Comparison of ENCODE assay signal across 35 cellular contexts in genomic region chr2:66281980-66282379, GRCh38.
"Had no signal": no experiment of that assay in that cellular context is flagged by ENCODE, and none has a peak within 500 bp of the region (broad histone marks: within the 10 kb centered on the region; RNA-seq: fewer than 3 reads in every experiment).

No MANE protein-coding gene starts in this region.

- H3K27ac ChIP-seq: adrenal gland, body of pancreas, brain microvascular endothelial cell, breast epithelium, VCaP had no signal

- H3K9me3 Mint-ChIP-seq: activated B cell treated with CpG ODN at 0.5 μM for 24 hours; activated CD4-positive, alpha-beta memory T cell treated with anti-CD3 and anti-CD28 coated beads for 36 hours; activated CD4-positive, alpha-beta T cell treated with anti-CD3 and anti-CD28 coated beads, Interleukin-2, amount 10 ng/mL, durations not matched to agents 24 days and 14 days; activated naive CD4-positive, alpha-beta T cell treated with anti-CD3 and anti-CD28 coated beads for 36 hours; activated naive CD8-positive, alpha-beta T cell treated with anti-CD3 and anti-CD28 coated beads for 36 hours; activated T-cell treated with anti-CD3 and anti-CD28 coated beads, Interleukin-2, amount 50 U/mL, for 72 hours; activated T-helper 1 cell treated with anti-CD3 and anti-CD28 coated beads, Interleukin-12 subunit alpha, Interleukin-12 subunit beta, Interleukin-2, Interleukin-4 antibody, amounts not matched to agents 30 ng/mL and 10 ng/mL and 1 ng/mL, durations not matched to agents 14 hours and 24 hours and 36 hours; T-helper 1 cell treated with Interleukin-12 subunit alpha and Interleukin-12 subunit beta and Interleukin-4 antibody, amounts not matched to agents 30 μg/mL and 1 μg/mL, for 36 hours; T-helper 2 cell treated with Interferon-gamma antibody and Interleukin-4, amounts not matched to agents 5 μg/mL and 100 μg/mL, for 36 hours had no signal

- H3K4me1 ChIP-seq: adrenal gland, body of pancreas, breast epithelium had no signal

- H3K27ac Mint-ChIP-seq: activated B cell treated with CpG ODN at 0.5 μM for 24 hours; activated CD4-positive, alpha-beta memory T cell treated with anti-CD3 and anti-CD28 coated beads for 36 hours; activated CD4-positive, alpha-beta T cell treated with anti-CD3 and anti-CD28 coated beads, Interleukin-2, amount 10 ng/mL, durations not matched to agents 24 days and 14 days; activated CD8-positive, alpha-beta T cell treated with anti-CD3 and anti-CD28 coated beads, Interleukin-2, amount 10 ng/mL, durations not matched to agents 7 days and 5 days; activated naive CD4-positive, alpha-beta T cell treated with anti-CD3 and anti-CD28 coated beads for 36 hours; activated naive CD4-positive, alpha-beta T cell treated with anti-CD3 and anti-CD28 coated beads, Interleukin-2, amount 50 U/mL, for 72 hours; activated naive CD8-positive, alpha-beta T cell treated with anti-CD3 and anti-CD28 coated beads for 36 hours; activated T-cell treated with anti-CD3 and anti-CD28 coated beads, Interleukin-2, amount 50 U/mL, for 72 hours; activated T-helper 1 cell treated with anti-CD3 and anti-CD28 coated beads, Interleukin-12 subunit alpha, Interleukin-12 subunit beta, Interleukin-2, Interleukin-4 antibody, amounts not matched to agents 30 ng/mL and 10 ng/mL and 1 ng/mL, durations not matched to agents 14 hours and 24 hours and 36 hours; activated T-helper 17 cell treated with anti-CD3 and anti-CD28 coated beads, Interleukin-2, amount 50 U/mL, for 72 hours; T-helper 1 cell treated with Interleukin-12 subunit alpha and Interleukin-12 subunit beta and Interleukin-4 antibody, amounts not matched to agents 30 μg/mL and 1 μg/mL, for 36 hours; T-helper 2 cell treated with Interferon-gamma antibody and Interleukin-4, amounts not matched to agents 5 μg/mL and 100 μg/mL, for 36 hours had no signal

- H3K36me3 Mint-ChIP-seq: activated CD4-positive, alpha-beta memory T cell treated with anti-CD3 and anti-CD28 coated beads for 36 hours; activated naive CD4-positive, alpha-beta T cell treated with anti-CD3 and anti-CD28 coated beads, Interleukin-2, amount 50 U/mL, for 72 hours; activated naive CD8-positive, alpha-beta T cell treated with anti-CD3 and anti-CD28 coated beads for 36 hours had no signal

- H3K4me1 Mint-ChIP-seq: activated B cell treated with CpG ODN at 0.5 μM for 24 hours; activated CD4-positive, alpha-beta T cell treated with anti-CD3 and anti-CD28 coated beads, Interleukin-2, amount 10 ng/mL, durations not matched to agents 24 days and 14 days; activated naive CD8-positive, alpha-beta T cell treated with anti-CD3 and anti-CD28 coated beads for 36 hours; activated T-helper 17 cell treated with anti-CD3 and anti-CD28 coated beads, Interleukin-2, amount 50 U/mL, for 72 hours had no signal

- H3K4me3 ChIP-seq: adrenal gland, body of pancreas, breast epithelium had no signal

- H3K36me3 ChIP-seq: adrenal gland, brain microvascular endothelial cell, breast epithelium had no signal

- DNase-seq: activated B cell treated with CpG ODN at 0.5 μM for 24 hours; activated CD4-positive, alpha-beta memory T cell treated with anti-CD3 and anti-CD28 coated beads for 36 hours; activated CD4-positive, alpha-beta T cell treated with anti-CD3 and anti-CD28 coated beads for 4 hours; activated CD4-positive, alpha-beta T cell treated with anti-CD3 and anti-CD28 coated beads, Interleukin-2, amount 10 ng/mL, durations not matched to agents 24 days and 14 days; activated CD4-positive, alpha-beta T cell treated with anti-CD3 and anti-CD28 coated beads, Interleukin-2, amount 50 U/mL, for 1 hour; activated CD4-positive, alpha-beta T cell treated with anti-CD3 and anti-CD28 coated beads, Interleukin-2, amount 50 U/mL, for 4 hours; activated CD4-positive, CD25-positive, alpha-beta regulatory T cell treated with anti-CD3 and anti-CD28 coated beads, Interleukin-2, amount 50 U/mL, for 72 hours; activated CD8-positive, alpha-beta memory T cell treated with anti-CD3 and anti-CD28 coated beads, Interleukin-2, amount 50 U/mL, for 4 hours; activated CD8-positive, alpha-beta T cell treated with anti-CD3 and anti-CD28 coated beads, Interleukin-2, amount 10 ng/mL, durations not matched to agents 7 days and 5 days; activated effector memory CD4-positive, alpha-beta T cell treated with anti-CD3 and anti-CD28 coated beads, Interleukin-2, amount 50 U/mL, for 16 hours; activated gamma-delta T cell treated with Interleukin-2 at 50 U/mL for 16 hours; activated naive CD4-positive, alpha-beta T cell; activated naive CD4-positive, alpha-beta T cell treated with anti-CD3 and anti-CD28 coated beads for 36 hours; activated naive CD4-positive, alpha-beta T cell treated with anti-CD3 and anti-CD28 coated beads, Interleukin-2, amount 50 U/mL, for 16 hours; activated naive CD8-positive, alpha-beta T cell treated with anti-CD3 and anti-CD28 coated beads for 36 hours; activated T-cell treated with anti-CD3 and anti-CD28 coated beads for 4 hours; activated T-cell treated with anti-CD3 and anti-CD28 coated beads, Interleukin-2, amount 50 U/mL, for 1 hour; activated T-cell treated with anti-CD3 and anti-CD28 coated beads, Interleukin-2, amount 50 U/mL, for 4 hours; activated T-cell treated with anti-CD3 and anti-CD28 coated beads, Interleukin-2, amount 50 U/mL, for 72 hours; adrenal gland; amniotic stem cell; aorta; body of pancreas; brain microvascular endothelial cell; central memory CD4-positive, alpha-beta T cell; T-helper 1 cell; T-helper 2 cell; T-helper 9 cell had no signal

- ATAC-seq: activated CD8-positive, alpha-beta T cell treated with anti-CD3 and anti-CD28 coated beads, Interleukin-2, amount 10 ng/mL, durations not matched to agents 7 days and 5 days; activated naive CD4-positive, alpha-beta T cell treated with anti-CD3 and anti-CD28 coated beads, Interleukin-2, amount 50 U/mL, for 72 hours; activated T-cell treated with anti-CD3 and anti-CD28 coated beads, Interleukin-2, amount 50 U/mL, for 4 hours; activated T-cell treated with anti-CD3 and anti-CD28 coated beads, Interleukin-2, amount 50 U/mL, for 72 hours; activated T-helper 17 cell treated with anti-CD3 and anti-CD28 coated beads, Interleukin-2, amount 50 U/mL, for 72 hours; body of pancreas had no signal

- H3K27me3 ChIP-seq: adrenal gland, body of pancreas, brain microvascular endothelial cell, breast epithelium had no signal

- H3K4me3 Mint-ChIP-seq: activated B cell treated with CpG ODN at 0.5 μM for 24 hours; activated CD4-positive, alpha-beta memory T cell treated with anti-CD3 and anti-CD28 coated beads for 36 hours; activated CD4-positive, alpha-beta T cell treated with anti-CD3 and anti-CD28 coated beads, Interleukin-2, amount 10 ng/mL, durations not matched to agents 24 days and 14 days; activated CD8-positive, alpha-beta T cell treated with anti-CD3 and anti-CD28 coated beads, Interleukin-2, amount 10 ng/mL, durations not matched to agents 7 days and 5 days; activated naive CD4-positive, alpha-beta T cell treated with anti-CD3 and anti-CD28 coated beads for 36 hours; activated naive CD8-positive, alpha-beta T cell treated with anti-CD3 and anti-CD28 coated beads for 36 hours; activated T-cell treated with anti-CD3 and anti-CD28 coated beads, Interleukin-2, amount 50 U/mL, for 4 hours; activated T-cell treated with anti-CD3 and anti-CD28 coated beads, Interleukin-2, amount 50 U/mL, for 72 hours; activated T-helper 1 cell treated with anti-CD3 and anti-CD28 coated beads, Interleukin-12 subunit alpha, Interleukin-12 subunit beta, Interleukin-2, Interleukin-4 antibody, amounts not matched to agents 30 ng/mL and 10 ng/mL and 1 ng/mL, durations not matched to agents 14 hours and 24 hours and 36 hours; activated T-helper 17 cell treated with anti-CD3 and anti-CD28 coated beads, Interleukin-2, amount 50 U/mL, for 72 hours; T-helper 1 cell treated with Interleukin-12 subunit alpha and Interleukin-12 subunit beta and Interleukin-4 antibody, amounts not matched to agents 30 μg/mL and 1 μg/mL, for 36 hours; T-helper 2 cell treated with Interferon-gamma antibody and Interleukin-4, amounts not matched to agents 5 μg/mL and 100 μg/mL, for 36 hours had no signal

- H3K27me3 Mint-ChIP-seq: activated B cell treated with CpG ODN at 0.5 μM for 24 hours; activated CD4-positive, alpha-beta memory T cell treated with anti-CD3 and anti-CD28 coated beads for 36 hours; activated CD4-positive, alpha-beta T cell treated with anti-CD3 and anti-CD28 coated beads, Interleukin-2, amount 10 ng/mL, durations not matched to agents 24 days and 14 days; activated naive CD8-positive, alpha-beta T cell treated with anti-CD3 and anti-CD28 coated beads for 36 hours; activated T-helper 17 cell treated with anti-CD3 and anti-CD28 coated beads, Interleukin-2, amount 50 U/mL, for 72 hours had no signal
